In the genomic region with DNA sequence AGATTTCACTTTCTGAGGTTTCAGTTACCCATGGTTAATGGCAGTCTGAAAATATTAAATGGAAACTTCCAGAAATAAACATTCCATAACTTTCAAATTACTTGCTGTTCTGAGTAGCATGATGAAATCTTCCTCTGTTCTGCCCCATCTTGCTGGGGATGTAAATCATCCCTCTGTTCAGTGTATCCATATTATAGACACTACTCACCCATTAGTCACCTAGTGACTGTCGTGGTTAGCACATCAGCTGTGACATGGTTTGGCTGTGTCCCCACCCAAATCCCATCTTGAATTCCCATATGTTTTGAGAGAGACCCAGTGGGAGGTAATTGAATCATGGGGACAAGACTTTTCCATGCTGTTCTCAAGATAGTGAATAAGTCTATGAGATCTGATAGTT, we compare ENCODE assay signal across 23 cellular contexts.
DNase-seq lines count a peak whose midpoint lies in the region; ATAC-seq, FAIRE-seq and TF ChIP-seq lines count a peak whose summit lies in the region.
"Had no signal": no experiment of that assay in that cellular context is flagged by ENCODE, and none has a peak within 500 bp of the region (broad histone marks: within the 10 kb centered on the region; RNA-seq: fewer than 3 reads in every experiment).

No MANE protein-coding gene starts in this region.

- FAIRE-seq in bronchial epithelial cell (lab: Jason Lieb, UNC) (no peak), keratinocyte (lab: Jason Lieb, UNC) (peak; percentile 48)
- FAIRE-seq: G401.6 had no signal

- no peak overlapping the region for H3K9ac ChIP-seq in keratinocyte (ENCODE audit: control insufficient read depth, extremely low read depth, insufficient read depth, low read length)

- H3K27ac ChIP-seq in keratinocyte (ENCODE audit: control insufficient read depth, insufficient read depth, low read length), result no peak overlapping the region
- H3K27ac ChIP-seq: esophagus muscularis mucosa, right lobe of liver had no signal

- DNase-seq in AG08395 (ENCODE audit: low spot score) (peak; percentile 35), HT1080 (ENCODE audit: low read depth) (peak; percentile 56), bronchial epithelial cell (ENCODE audit: low read depth) (peak; percentile 52), keratinocyte (ENCODE audit: low read depth, low spot score) (no peak), mesenteric fat pad (ENCODE audit: low spot score) (no peak), NCI-H345 (lab: John Stamatoyannopoulos, UW) (no peak), LoVo (ENCODE audit: low spot score) (no peak)
- DNase-seq: effector CD4-positive, alpha-beta T cell; left ventricle myocardium superior; MG63; NCI-H1436 treated with DMSO at 0.1 percent for 48 hours; NCI-H2171 treated with DMSO at 0.1 percent for 48 hours; NCI-H526 treated with DMSO at 0.1 percent for 48 hours; posterior cingulate gyrus; right lobe of liver; stimulated activated CD4-positive, alpha-beta T cell treated with anti-CD3 and anti-CD28 coated beads, Interleukin-15, amount 100 ng/mL, for 24 hours; trophoblast cell had no signal

- no peak overlapping the region for H3K4me2 ChIP-seq in keratinocyte (ENCODE audit: control insufficient read depth, extremely low read depth, insufficient read depth, low read depth, low read length)

- no peaks in the 10 kb centered on the region for H3K9me3 ChIP-seq in keratinocyte (ENCODE audit: control insufficient read depth, low read depth, low read length)
- H3K9me3 ChIP-seq: esophagus muscularis mucosa, MG63, right lobe of liver had no signal

- ATAC-seq in GM21515 (IDR thresholded peaks at IDR 0.05; ENCODE audit: unreplicated experiment), result no peak
- ATAC-seq: activated naive CD4-positive, alpha-beta T cell treated with anti-CD3 and anti-CD28 coated beads, Interleukin-2, amount 50 U/mL, for 72 hours; activated T-helper 17 cell treated with anti-CD3 and anti-CD28 coated beads, Interleukin-2, amount 50 U/mL, for 72 hours; left ventricle myocardium superior; right lobe of liver; WTC11 had no signal

- H3K36me3 ChIP-seq in bronchial epithelial cell (ENCODE audit: control insufficient read depth, insufficient read depth, low read length) (no peaks in the 10 kb centered on the region), keratinocyte (ENCODE audit: control insufficient read depth in 2 of 2, extremely low read depth in 1 of 2, insufficient read depth in 2 of 2, low read length in 2 of 2) (no peaks in the 10 kb centered on the region)
- H3K36me3 ChIP-seq: esophagus muscularis mucosa, MG63, right lobe of liver had no signal

- TF ChIP-seq CTCF in bronchial epithelial cell (IDR thresholded peaks at IDR 0.05; ENCODE audit: insufficient read depth, low read length, severe bottlenecking) (no peak), keratinocyte (optimal IDR thresholded peaks at IDR 0.05 in 1 of 3, IDR thresholded peaks at IDR 0.05 in 1 of 3, conservative IDR thresholded peaks at IDR 0.05 in 1 of 3; ENCODE audit: extremely low read depth in 1 of 3, insufficient read depth in 2 of 3, low read length in 3 of 3) (no peak)

- H3K79me2 ChIP-seq in keratinocyte (ENCODE audit: control insufficient read depth, insufficient read depth, low read length), result no peaks in the 10 kb centered on the region

- no peaks in the 10 kb centered on the region for H3K27me3 ChIP-seq in bronchial epithelial cell (ENCODE audit: control insufficient read depth, insufficient read depth, low read length)
- H3K27me3 ChIP-seq in keratinocyte (ENCODE audit: control insufficient read depth, extremely low read depth, insufficient read depth, low read length), result no peaks in the 10 kb centered on the region
- H3K27me3 ChIP-seq: esophagus muscularis mucosa, MG63, right lobe of liver had no signal

- H4K20me1 ChIP-seq in keratinocyte (ENCODE audit: control insufficient read depth, extremely low read depth, insufficient read depth, low read length), result no peaks in the 10 kb centered on the region

- H3K4me1 ChIP-seq in keratinocyte (ENCODE audit: control insufficient read depth, extremely low read depth, insufficient read depth, low read length), result no peaks in the 10 kb centered on the region
- H3K4me1 ChIP-seq: esophagus muscularis mucosa, right lobe of liver had no signal

- H3K9me1 ChIP-seq in keratinocyte (ENCODE audit: control insufficient read depth, extremely low read depth, insufficient read depth, low read length), result no peaks in the 10 kb centered on the region

- H2AFZ ChIP-seq in keratinocyte (ENCODE audit: control insufficient read depth, low read length), result no peak overlapping the region

- dilution Hi-C loops in keratinocyte (cut with MboI; ENCODE audit: extremely low pct_ligation_motif_present, low sequenced_read_pairs), result no loop called here

- H3K4me3 ChIP-seq in bronchial epithelial cell (ENCODE audit: low read depth, low read length), result no peak overlapping the region
- no peak overlapping the region for H3K4me3 ChIP-seq in keratinocyte (ENCODE audit: control insufficient read depth in 2 of 3, extremely low read depth in 1 of 3, insufficient read depth in 2 of 3, low read depth in 1 of 3, low read length in 3 of 3)
- H3K4me3 ChIP-seq: esophagus muscularis mucosa, MG63, right lobe of liver had no signal

Comparison
In these comparisons a context has a peak if more than half of its experiments do, and no peak if none do; other contexts are left out.
1. DNase-seq: peak in AG08395 (single experiment), HT1080 (single experiment) and bronchial epithelial cell (single experiment); none in keratinocyte (single experiment), mesenteric fat pad (single experiment), NCI-H345 (single experiment) and LoVo (single experiment).